25 cellular contexts compared by ENCODE assay signal in genomic region chr3:20215636-20216035, GRCh38. TPM values are rescaled to one million over a fixed set of nuclear protein-coding genes. Genes with fewer than 3 reads are reported as not detected.
A peak's percentile ranks its signal among the peaks of the same experiment; 100 is the strongest.
DNase-seq lines count a peak whose midpoint lies in the region; ATAC-seq, FAIRE-seq and TF ChIP-seq lines count a peak whose summit lies in the region.
"Had no signal": no experiment of that assay in that cellular context is flagged by ENCODE, and none has a peak within 500 bp of the region (broad histone marks: within the 10 kb centered on the region; RNA-seq: fewer than 3 reads in every experiment).

No MANE protein-coding gene starts in this region.

- H3K4me3 ChIP-seq in bronchial epithelial cell (ENCODE audit: low read depth, low read length) = no peak overlapping the region
- H3K4me3 ChIP-seq: A549; BLaER1 treated with 17β-estradiol and CSF1 and Interleukin-3, amounts not matched to agents 10 nM and 100 nM had no signal

- TF ChIP-seq CTCF in bronchial epithelial cell (IDR thresholded peaks at IDR 0.05; ENCODE audit: insufficient read depth, low read length, severe bottlenecking) = no peak

- no peak for ATAC-seq in GM19455 (IDR thresholded peaks at IDR 0.05; ENCODE audit: unreplicated experiment)
- ATAC-seq in GM18511 (IDR thresholded peaks at IDR 0.05; ENCODE audit: unreplicated experiment) = no peak
- ATAC-seq: A549 had no signal

- FAIRE-seq in bronchial epithelial cell (lab: Jason Lieb, UNC) = no peak
- FAIRE-seq: A549, D721Med, GM12891, GM18507, GM19239, H54 had no signal

- no peaks in the 10 kb centered on the region for H3K27me3 ChIP-seq in bronchial epithelial cell (ENCODE audit: control insufficient read depth, insufficient read depth, low read length)
- H3K27me3 ChIP-seq: BE2C; BLaER1 treated with 17β-estradiol and CSF1 and Interleukin-3, amounts not matched to agents 10 nM and 100 nM had no signal

- DNase-seq in HT1080 (ENCODE audit: low read depth) (peak; percentile 66), NCI-H226 (peak; percentile 48), bronchial epithelial cell (ENCODE audit: low read depth) (peak; percentile 55), kidney tubule cell (ENCODE audit: low spot score) (peak; percentile 9), DMS 273 treated with DMSO at 0.1 percent for 48 hours (lab: John Stamatoyannopoulos, UW) (no peak)
- DNase-seq: 8988T; ACHN; AML-193; BE2C; CD4-positive, alpha-beta T cell; CD8-positive, alpha-beta memory T cell; DMS53; DMS79 treated with DMSO at 0.1 percent for 48 hours; GF-D8; GOT3; HCEC 1CT had no signal

- H3K36me3 ChIP-seq in bronchial epithelial cell (ENCODE audit: control insufficient read depth, insufficient read depth, low read length) = no peaks in the 10 kb centered on the region
- H3K36me3 ChIP-seq: BE2C; BLaER1 treated with 17β-estradiol and CSF1 and Interleukin-3, amounts not matched to agents 10 nM and 100 nM had no signal

RNA-seq across cellular contexts. Expression of gene SGO1, which starts 29.6 kb away (rescaled TPM):
- 15.9 and 18.2 TPM in 2 replicates for total RNA-seq in HT1080 (2014; rRNA removed; shearing (Covaris generic))
- polyA plus RNA-seq in HT1080 (2015; cell fraction: cytosol; rRNA removed) = 19.6 and 20.4 TPM in 2 replicates
- 12.7 and 14.7 TPM in 2 replicates for polyA plus RNA-seq in HT1080 (2015; cell fraction: nucleus; rRNA removed)
- total RNA-seq in bronchial epithelial cell = under 0.01 and 0.26 TPM in 2 replicates
- total RNA-seq: CD4-positive, alpha-beta T cell had no signal

Comparison
In these comparisons a context has a peak if more than half of its experiments do, and no peak if none do; other contexts are left out.
1. RNA of gene SGO1, which starts 29.6 kb away (total RNA-seq): 15.9 to 18.2 TPM in HT1080; under 0.01 to 0.26 TPM in bronchial epithelial cell; every median in the first group is over 10 times any median in the second.